14 cellular contexts compared by ENCODE assay signal in genomic region chr2:85748039-85748438, GRCh38. TPM values are rescaled to one million over a fixed set of nuclear protein-coding genes. Genes with fewer than 3 reads are reported as not detected.
DNase-seq lines count a peak whose midpoint lies in the region; ATAC-seq and TF ChIP-seq lines count a peak whose summit lies in the region.
"Had no signal": no experiment of that assay in that cellular context is flagged by ENCODE, and none has a peak within 500 bp of the region (broad histone marks: within the 10 kb centered on the region; RNA-seq: fewer than 3 reads in every experiment).

No MANE protein-coding gene starts in this region.

- no peak overlapping the region for H3K4me3 Mint-ChIP-seq in HFFc6
- H3K4me3 Mint-ChIP-seq: activated CD4-positive, alpha-beta T cell treated with anti-CD3 and anti-CD28 coated beads, Interleukin-2, amount 10 ng/mL, durations not matched to agents 7 days and 5 days had no signal

- H3K36me3 ChIP-seq in right atrium auricular region, result no peaks in the 10 kb centered on the region
- H3K36me3 ChIP-seq: suprapubic skin had no signal

- peaks cover 4 to 87% of the 10 kb centered on the region in 2 donors for H3K4me1 ChIP-seq in right atrium auricular region

- peak overlapping the region; percentile 41 to 79 for H3K27ac ChIP-seq in right atrium auricular region
- H3K27ac ChIP-seq: suprapubic skin had no signal

- no peak overlapping the region for H3K27ac Mint-ChIP-seq in HFFc6
- H3K27ac Mint-ChIP-seq: activated CD4-positive, alpha-beta T cell treated with anti-CD3 and anti-CD28 coated beads, Interleukin-2, amount 10 ng/mL, durations not matched to agents 7 days and 5 days had no signal

- peak; percentile 67 for ATAC-seq in GM18502 (IDR thresholded peaks at IDR 0.05; ENCODE audit: poor library complexity, unreplicated experiment)
- ATAC-seq in GM21447 (IDR thresholded peaks at IDR 0.05; ENCODE audit: unreplicated experiment), result peak; percentile 81
- ATAC-seq in HG03457 (IDR thresholded peaks at IDR 0.05; ENCODE audit: unreplicated experiment), result peak; percentile 62

- no peak overlapping the region for H3K4me3 ChIP-seq in right atrium auricular region
- H3K4me3 ChIP-seq: suprapubic skin had no signal

- no peaks in the 10 kb centered on the region for H3K9me3 Mint-ChIP-seq in HFFc6
- H3K9me3 Mint-ChIP-seq: activated CD4-positive, alpha-beta T cell treated with anti-CD3 and anti-CD28 coated beads, Interleukin-2, amount 10 ng/mL, durations not matched to agents 7 days and 5 days; neural crest cell had no signal

- H3K27me3 ChIP-seq in right atrium auricular region, result no peaks in the 10 kb centered on the region

- H3K36me3 Mint-ChIP-seq in HFFc6 (ENCODE audit: low read depth), result peaks cover 7% of the 10 kb centered on the region; the same call in 1 of the 2 replicates

- no peak for TF ChIP-seq CTCF in right atrium auricular region (IDR thresholded peaks at IDR 0.05)
- no peak for TF ChIP-seq CTCF in HFFc6 (IDR thresholded peaks at IDR 0.05)

- H3K9me3 ChIP-seq in right atrium auricular region, result no peaks in the 10 kb centered on the region
- H3K9me3 ChIP-seq: suprapubic skin had no signal

- DNase-seq in right atrium auricular region (ENCODE audit: low spot score) (no peak), NCI-H2029 treated with DMSO at 0.1 percent for 48 hours (lab: John Stamatoyannopoulos, UW) (no peak), NCI-H526 (lab: John Stamatoyannopoulos, UW) (no peak), ureter (ENCODE audit: low spot score) (no peak), HFFc6 (no peak)
- DNase-seq: activated CD4-positive, alpha-beta T cell treated with anti-CD3 and anti-CD28 coated beads, Interleukin-2, amount 10 ng/mL, durations not matched to agents 7 days and 5 days; NCI-H2081 had no signal

- H3K27me3 Mint-ChIP-seq in HFFc6 (ENCODE audit: insufficient read depth), result peaks cover 3% of the 10 kb centered on the region; the same call in 1 of the 2 replicates

- H3K4me1 Mint-ChIP-seq in HFFc6 (ENCODE audit: low read depth), result peaks cover 82% of the 10 kb centered on the region
- H3K4me1 Mint-ChIP-seq: activated CD4-positive, alpha-beta T cell treated with anti-CD3 and anti-CD28 coated beads, Interleukin-2, amount 10 ng/mL, durations not matched to agents 7 days and 5 days had no signal

RNA-seq across cellular contexts. Expression of gene ATOH8, which starts 5.8 kb away (rescaled TPM):
- total RNA-seq in right atrium auricular region (100 to 1,000 TPM in 1 of 2 donors, 10 to 100 TPM in 1; 35.1 to 116 TPM), ureter (21.8 TPM)
- total RNA-seq in HFFc6 (2021; fragmentation: NEBNext Ultra II Directional; extraction: Animal tissue kit (Norgen Biotek cat#: 25700)), result 10 to 100 TPM; 34.4 to 53.0 (median 45.5) TPM

RNA-seq across cellular contexts. Expression of gene GNLY, which starts 53.9 kb away (rescaled TPM):
- total RNA-seq in right atrium auricular region, result 1 to 10 TPM in 1 of 2 donors, not detected in 1; 1.4 TPM
- total RNA-seq in ureter, result 1.9 TPM
- not detected for total RNA-seq in HFFc6 (2021; fragmentation: NEBNext Ultra II Directional; extraction: Animal tissue kit (Norgen Biotek cat#: 25700))
- total RNA-seq: endothelial cell of umbilical vein, neural crest cell, SK-MEL-5 had no signal
